In genomic region chrX:107629533-107629909, GRCh38 we compare ENCODE assay signal across 8 cellular contexts. TPM values are rescaled to one million over a fixed set of nuclear protein-coding genes. Genes with fewer than 3 reads are reported as not detected.
DNase-seq lines count a peak whose midpoint lies in the region; ATAC-seq, FAIRE-seq and TF ChIP-seq lines count a peak whose summit lies in the region.

No MANE protein-coding gene starts in this region.

- DNase-seq in D721Med (ENCODE audit: insufficient read length, low spot score): no peak
- no peak for DNase-seq in HCT116 (ENCODE audit: low read depth, low spot score)
- no peak for DNase-seq in T-cell
- peak in 1 of 2 donors; percentile 48 for DNase-seq in foreskin fibroblast
- DNase-seq in retinal pigment epithelial cell (ENCODE audit: low read depth): no peak
- no peak for DNase-seq in UCSD-AML1 (lab: John Stamatoyannopoulos, UW; ENCODE audit: unreplicated experiment)
- DNase-seq in amniotic stem cell (lab: John Stamatoyannopoulos, UW): no peak

- H3K4me1 ChIP-seq in HCT116 (ENCODE audit: control insufficient read depth in 1 of 2, insufficient read depth in 2 of 2, low read length in 2 of 2): peaks cover 7 to 14% of the 10 kb centered on the region in 2 experiments

- H3K9me3 Mint-ChIP-seq in T-cell: no peaks in the 10 kb centered on the region

- no peaks in the 10 kb centered on the region for H3K9me2 ChIP-seq in HCT116 (ENCODE audit: insufficient read depth)

- H3K4me3 ChIP-seq in HCT116 (replicated peaks in 1 of 2; ENCODE audit: low read depth in 1 of 2, low read length in 2 of 2): peak overlapping the region; percentile 76 to 78
- peak overlapping the region; percentile 75 to 79 for H3K4me3 ChIP-seq in foreskin fibroblast (ENCODE audit: low read depth in 1 of 2, low read length in 2 of 2)
- H3K4me3 ChIP-seq in retinal pigment epithelial cell (ENCODE audit: low read length): peak overlapping the region; percentile 82

- no peak overlapping the region for H2AFZ ChIP-seq in HCT116 (ENCODE audit: low read depth, low read length, poor library complexity, severe bottlenecking)

- H3K9me3 ChIP-seq in HCT116 (ENCODE audit: control insufficient read depth in 1 of 2, insufficient read depth in 1 of 2, low read depth in 1 of 2, low read length in 2 of 2): no peaks in the 10 kb centered on the region

- POLR2A ChIA-PET in HCT116 (lab: Charles Lee) (interaction anchor here (1.6 kb wide), 1 partner anchor 13 kb away, joined by 4 read pairs; no protein-coding TSS in a partner anchor), T-cell (lab: Charles Lee) (interaction anchor here (0.6 to 1.2 kb wide), 3 partner anchors 35 to 90 kb away, joined by 3 to 4 read pairs (median 3); no protein-coding TSS in a partner anchor)

- CTCF ChIA-PET in HCT116 (lab: Charles Lee): no interaction called here
- CTCF ChIA-PET in T-cell (lab: Charles Lee): interaction anchor here (0.8 to 2.5 kb wide), 7 partner anchors 22 to 512 kb away, joined by 3 to 14 read pairs (median 4); partner anchors contain the start of genes NCBP2L (in 1 of the 2) and TSC22D3 (in 1 of the 2)

- FAIRE-seq in D721Med (lab: Jason Lieb, UNC): no peak

- H3K4me2 ChIP-seq in HCT116 (ENCODE audit: low read length): peak overlapping the region; percentile 84

- peak overlapping the region; percentile 56; the same call in 1 of the 2 replicates for H3K27ac ChIP-seq in HCT116 (ENCODE audit: low read depth, low read length)

- H3K27me3 ChIP-seq in HCT116 (ENCODE audit: insufficient read depth, low read length): no peaks in the 10 kb centered on the region

- no peaks in the 10 kb centered on the region for H3K36me3 Mint-ChIP-seq in T-cell

- TF ChIP-seq POLR2A in HCT116 (IDR thresholded peaks at IDR 0.05; ENCODE audit: borderline replicate concordance, extremely low read depth, insufficient read depth, insufficient read length): no peak

- H3K9ac ChIP-seq in HCT116 (ENCODE audit: low read length): peak overlapping the region; percentile 81

- H3K36me3 ChIP-seq in HCT116 (ENCODE audit: control insufficient read depth in 1 of 2, insufficient read depth in 2 of 2, low read length in 2 of 2): no peaks in the 10 kb centered on the region

- TF ChIP-seq RAD21 in HCT116 (IDR thresholded peaks at IDR 0.05; ENCODE audit: low read depth): no peak

- H3K4me3 Mint-ChIP-seq in T-cell: peak overlapping the region; percentile 87 to 95 (median 93)

- no TSS peak for BruUV-seq in HCT116 (replicated peaks; lab: Mats Ljungman, UMichigan)

- H4K20me1 ChIP-seq in HCT116 (ENCODE audit: insufficient read depth): no peaks in the 10 kb centered on the region

- intact Hi-C loops in HCT116 (cut with micrococcal nuclease): no loop called here

- RAD21 ChIA-PET in HCT116 (lab: Charles Lee; ENCODE audit: low non-redundant PET in 1 of 2, low total read pairs in 2 of 2, uncharacterized antibody in 2 of 2, unreplicated experiment in 2 of 2): no interaction called here

- H3K79me2 ChIP-seq in HCT116 (ENCODE audit: insufficient read depth, low read length): peaks cover 52% of the 10 kb centered on the region

- TF ChIP-seq CTCF in D721Med (IDR thresholded peaks at IDR 0.05; ENCODE audit: insufficient read depth, missing control alignments) (peak; percentile 5), HCT116 (IDR thresholded peaks at IDR 0.05 in 2 of 3, conservative IDR thresholded peaks at IDR 0.05 in 1 of 3; ENCODE audit: borderline replicate concordance in 1 of 3, insufficient read depth in 1 of 3, low read depth in 2 of 3, low read length in 2 of 3) (peak in 2 of 3 experiments; percentile 19 to 24; a peak in 1 of 6 replicates), foreskin fibroblast (IDR thresholded peaks at IDR 0.05; ENCODE audit: low read depth, low read length) (peak; percentile 22), retinal pigment epithelial cell (conservative IDR thresholded peaks at IDR 0.05; ENCODE audit: low read depth, low read length) (peak; percentile 39)

- ATAC-seq in HCT116: no peak
- ATAC-seq in T-cell (replicated peaks in 1 of 4): no peak
- ATAC-seq in GM18519 (IDR thresholded peaks at IDR 0.05; ENCODE audit: low FRiP score, unreplicated experiment): no peak

- H3K27ac Mint-ChIP-seq in T-cell: peak overlapping the region in 1 of 2 donors; percentile 88

- H3K27me3 Mint-ChIP-seq in T-cell: peaks cover 0 to 31% of the 10 kb centered on the region in 2 donors

- peaks cover 32 to 37% (median 32%) of the 10 kb centered on the region in 3 donors for H3K4me1 Mint-ChIP-seq in T-cell

TF ChIP-seq in HCT116, 20 proteins besides CTCF, POLR2A, EP300 and RAD21:
- no peak for TF ChIP-seq EZH2 (IDR thresholded peaks at IDR 0.05)
- TF ChIP-seq ELF1 (IDR thresholded peaks at IDR 0.05; ENCODE audit: borderline replicate concordance, low read depth): no peak
- no peak for TF ChIP-seq ZNF274 (IDR thresholded peaks at IDR 0.05; ENCODE audit: low read depth, low read length)
- TF ChIP-seq FOSL1 (IDR thresholded peaks at IDR 0.05; ENCODE audit: low read depth): no peak
- TF ChIP-seq EGR1 (IDR thresholded peaks at IDR 0.05; ENCODE audit: low read depth): no peak
- no peak for TF ChIP-seq YY1 (IDR thresholded peaks at IDR 0.05; ENCODE audit: extremely low read depth, insufficient replicate concordance, low read depth, low read length)
- TF ChIP-seq REST (IDR thresholded peaks at IDR 0.05; ENCODE audit: low read depth): no peak
- no peak for TF ChIP-seq TCF7L2 (IDR thresholded peaks at IDR 0.05; ENCODE audit: borderline replicate concordance, extremely low read depth, insufficient read depth, insufficient read length)

RNA-seq across cellular contexts. Expression of gene PRPS1, which starts 1.2 kb away (rescaled TPM):
- total RNA-seq in HCT116 (2021; ENCODE audit: unreplicated experiment) (62.6 TPM), T-cell (10 to 100 TPM; 57.9 to 74.0 (median 60.7) TPM)
- 35.0 and 42.7 TPM in 2 replicates for polyA plus RNA-seq in HCT116 (2012)
